In genomic region chr22:46813816-46814597, GRCh38 we compare ENCODE assay signal across 17 cellular contexts. TPM values are rescaled to one million over a fixed set of nuclear protein-coding genes. Genes with fewer than 3 reads are reported as not detected.
DNase-seq lines count a peak whose midpoint lies in the region; ATAC-seq, FAIRE-seq and TF ChIP-seq lines count a peak whose summit lies in the region.
"Had no signal": no experiment of that assay in that cellular context is flagged by ENCODE, and none has a peak within 500 bp of the region (broad histone marks: within the 10 kb centered on the region; RNA-seq: fewer than 3 reads in every experiment).

No MANE protein-coding gene starts in this region.

- peak; percentile 60 for DNase-seq in A172 (ENCODE audit: low spot score)
- DNase-seq in LHCN-M2 (ENCODE audit: low read depth): peak; percentile 24
- peak in 1 of 2 experiments; percentile 39 for DNase-seq in H1 (ENCODE audit: low read depth in 1 of 2, low spot score in 2 of 2)
- DNase-seq in lower lobe of right lung: no peak
- DNase-seq in foreskin melanocyte: no peak
- DNase-seq in SIG-M5 treated with dmso at 0.1 percent for 504 hours (lab: John Stamatoyannopoulos, UW; ENCODE audit: unreplicated experiment): no peak
- no peak for DNase-seq in T-cell
- DNase-seq in T1000 (lab: John Stamatoyannopoulos, UW): no peak
- DNase-seq: activated CD4-positive, alpha-beta T cell treated with anti-CD3 and anti-CD28 coated beads, Interleukin-2, amount 50 U/mL, for 1 hour; DMS 273 treated with DMSO at 0.1 percent for 48 hours; H9; NCI-H2227 treated with DMSO at 0.1 percent for 48 hours had no signal

- no peak overlapping the region for H2AFZ ChIP-seq in H1 (ENCODE audit: low read length)

- H3K79me2 ChIP-seq in H1 (ENCODE audit: control insufficient read depth in 1 of 2, insufficient read depth in 2 of 2, low read length in 2 of 2): peaks cover 0 to 9% of the 10 kb centered on the region in 2 experiments; a peak in 2 of 4 replicates

- H3K4me1 ChIP-seq in H1 (replicated peaks in 1 of 4; ENCODE audit: control insufficient read depth in 3 of 4, insufficient read depth in 4 of 4, low read length in 3 of 4) (peaks cover 0 to 2% (median under 1%) of the 10 kb centered on the region in 4 experiments; a peak in 1 of 7 replicates), lower lobe of right lung (peaks cover 44% of the 10 kb centered on the region)

- H3K36me3 Mint-ChIP-seq in T-cell: peaks cover 58% of the 10 kb centered on the region

- H2BK15ac ChIP-seq in H1 (ENCODE audit: low read length): no peak overlapping the region

- H4K5ac ChIP-seq in H1 (ENCODE audit: insufficient read length, low read depth, low read length): no peak overlapping the region

- no peak overlapping the region for H3K27ac ChIP-seq in H1 (ENCODE audit: low read depth, low read length)
- no peak overlapping the region for H3K27ac ChIP-seq in lower lobe of right lung

- H2AK5ac ChIP-seq in H1 (ENCODE audit: low read depth, low read length): no peak overlapping the region

- ATAC-seq in lower lobe of right lung: peak; percentile 68 to 86
- ATAC-seq in T-cell (replicated peaks in 1 of 4): no peak
- ATAC-seq: left lobe of liver had no signal

- H3K4me2 ChIP-seq in H1 (ENCODE audit: insufficient read depth in 1 of 2, low read depth in 2 of 2, low read length in 2 of 2): no peak overlapping the region

- no peak overlapping the region for H3K27ac Mint-ChIP-seq in T-cell
- H3K27ac Mint-ChIP-seq: activated T-helper 2 cell treated with anti-CD3 and anti-CD28 coated beads, Interferon-gamma antibody, Interleukin-2, Interleukin-4, amounts not matched to agents 10 μg/mL and 5 μg/mL and 100 μg/mL, durations not matched to agents 14 hours and 24 hours and 36 hours had no signal

- no peak overlapping the region for H2BK120ac ChIP-seq in H1 (replicated peaks; ENCODE audit: low read depth, low read length)

- TF ChIP-seq POLR2A in H1 (IDR thresholded peaks at IDR 0.05; ENCODE audit: control extremely low read depth in 1 of 2, low read depth in 2 of 2, low read length in 2 of 2): no peak

- no peaks in the 10 kb centered on the region for H3K27me3 ChIP-seq in H1 (replicated peaks in 1 of 4; ENCODE audit: control insufficient read depth in 3 of 4, extremely low read depth in 1 of 4, insufficient read depth in 3 of 4, low read length in 3 of 4)
- no peaks in the 10 kb centered on the region for H3K27me3 ChIP-seq in lower lobe of right lung (ENCODE audit: low read depth)

- peaks cover 45 to 59% (median 55%) of the 10 kb centered on the region in 3 donors for H3K4me1 Mint-ChIP-seq in T-cell

- no peaks in the 10 kb centered on the region for H3K27me3 Mint-ChIP-seq in T-cell

- no peak for TF ChIP-seq CTCF in H1 (IDR thresholded peaks at IDR 0.05; ENCODE audit: control extremely low read depth in 1 of 3, insufficient read depth in 1 of 3, low read depth in 1 of 3, low read length in 3 of 3)
- TF ChIP-seq CTCF in lower lobe of right lung (IDR thresholded peaks at IDR 0.05): no peak

- H3K23ac ChIP-seq in H1 (ENCODE audit: insufficient read length): no peak overlapping the region

- peaks cover 0 to 3% (median 3%) of the 10 kb centered on the region in 3 donors for H3K9me3 Mint-ChIP-seq in T-cell
- H3K9me3 Mint-ChIP-seq: activated T-helper 2 cell treated with anti-CD3 and anti-CD28 coated beads, Interferon-gamma antibody, Interleukin-2, Interleukin-4, amounts not matched to agents 10 μg/mL and 5 μg/mL and 100 μg/mL, durations not matched to agents 14 hours and 24 hours and 36 hours; H9 had no signal

- H3K36me3 ChIP-seq in H1 (ENCODE audit: control insufficient read depth in 2 of 4, insufficient read depth in 4 of 4, low read length in 3 of 4) (no peaks in the 10 kb centered on the region; a peak in 1 of 8 replicates), lower lobe of right lung (peaks cover 7% of the 10 kb centered on the region)

- H2BK5ac ChIP-seq in H1 (ENCODE audit: low read depth, low read length): no peak overlapping the region

- no peak overlapping the region for H3K4me3 Mint-ChIP-seq in T-cell
- H3K4me3 Mint-ChIP-seq: H9 had no signal

- 83% methylated on average over 9 of the region's 9 CpGs; no CpG with 5 or more reads in 1 of the 2 experiments for whole genome bisulfite sequencing in H1 (ENCODE audit: extremely low coverage in 1 of 2, insufficient coverage in 1 of 2, insufficient read length in 1 of 2, insufficient replicate concordance in 2 of 2, low coverage in 1 of 2, low lambda C conversion rate in 2 of 2, missing lambda C conversion rate in 1 of 2), 2 experiments

- H3K4ac ChIP-seq in H1 (replicated peaks; ENCODE audit: insufficient read length, low read depth, low read length): no peak overlapping the region

- peak overlapping the region; percentile 57; the same call in 1 of the 2 replicates for H4K8ac ChIP-seq in H1 (ENCODE audit: extremely low read depth, insufficient read depth, low read length)

- H3K4me3 ChIP-seq in H1 (ENCODE audit: extremely low read depth in 1 of 4, insufficient read depth in 2 of 4, low read depth in 3 of 4, low read length in 4 of 4): no peak overlapping the region
- H3K4me3 ChIP-seq in lower lobe of right lung: no peak overlapping the region

- no peak overlapping the region for H2BK12ac ChIP-seq in H1 (ENCODE audit: low read depth, low read length)

- no peak overlapping the region for H3K56ac ChIP-seq in H1 (replicated peaks; ENCODE audit: insufficient read length, low read depth, low read length)

- peaks cover 6% of the 10 kb centered on the region for H3K79me1 ChIP-seq in H1 (ENCODE audit: low read depth, low read length)

- FAIRE-seq in H1 (lab: Jason Lieb, UNC): no peak
- FAIRE-seq: A204.1, frontal cortex, GM12891 had no signal

- no peak for TF ChIP-seq RAD21 in H1 (IDR thresholded peaks at IDR 0.05 in 1 of 2, conservative IDR thresholded peaks at IDR 0.05 in 1 of 2; ENCODE audit: low read depth in 2 of 2, low read length in 2 of 2)

- H3K9me3 ChIP-seq in H1 (ENCODE audit: insufficient read depth in 2 of 2, low read depth in 1 of 2, low read length in 1 of 2) (no peaks in the 10 kb centered on the region), lower lobe of right lung (no peaks in the 10 kb centered on the region)

- no peak overlapping the region for H3K18ac ChIP-seq in H1 (ENCODE audit: extremely low read depth, low read length)

- H3K23me2 ChIP-seq in H1 (ENCODE audit: low read depth, low read length): no peaks in the 10 kb centered on the region

- H4K20me1 ChIP-seq in H1 (replicated peaks in 1 of 2; ENCODE audit: control insufficient read depth in 1 of 2, insufficient read depth in 2 of 2, low read length in 2 of 2): peaks cover 8 to 11% of the 10 kb centered on the region in 2 experiments

- H2BK20ac ChIP-seq in H1 (ENCODE audit: low read length): no peak overlapping the region

- POLR2A ChIA-PET in H1 (lab: Charles Lee; ENCODE audit: partially characterized antibody) (no interaction called here), T-cell (lab: Charles Lee) (interaction anchor here in 1 of 2 donors (0.6 kb wide), 1 partner anchor 23 kb away, joined by 3 read pairs; no protein-coding TSS in a partner anchor)

- no peak overlapping the region for H3K14ac ChIP-seq in H1 (ENCODE audit: insufficient read length)

- intact Hi-C loops in lower lobe of right lung (cut with DNase I): no loop called here

- H4K91ac ChIP-seq in H1 (replicated peaks; ENCODE audit: insufficient read length, low read length): no peak overlapping the region

- CTCF ChIA-PET in H1 (lab: Charles Lee; ENCODE audit: partially characterized antibody): interaction anchor here (1.4 to 4.2 kb wide), 3 partner anchors 11 to 15 kb away, joined by 3 to 32 read pairs (median 6); no protein-coding TSS in a partner anchor
- CTCF ChIA-PET in T-cell (lab: Charles Lee): no interaction called here

- no peak overlapping the region for H3K9ac ChIP-seq in H1 (replicated peaks in 1 of 4; ENCODE audit: extremely low read depth in 1 of 4, low read depth in 3 of 4, low read length in 3 of 4)

- no peak for TF ChIP-seq EP300 in H1 (IDR thresholded peaks at IDR 0.05; ENCODE audit: borderline replicate concordance in 1 of 2, low read depth in 2 of 2, low read length in 2 of 2)

TF ChIP-seq in H1, 55 proteins besides CTCF, POLR2A, EP300 and RAD21:
- TF ChIP-seq TEAD4 (IDR thresholded peaks at IDR 0.05; ENCODE audit: low read depth, low read length) (0 out of 2 replicates have a peak, but pooled peaks have one; percentile 46), ZNF274 (IDR thresholded peaks at IDR 0.05; ENCODE audit: borderline replicate concordance, extremely low read depth, low read length) (no peak)

RNA-seq across cellular contexts. Expression of gene TBC1D22A, which starts 51.6 kb away (rescaled TPM):
- 7.3 and 7.9 TPM in 2 replicates for total RNA-seq in A172 (2014; rRNA removed; shearing (Covaris generic))
- total RNA-seq in LHCN-M2 (2014; rRNA removed) (13.1 and 14.0 TPM in 2 replicates), lower lobe of right lung (34.1 TPM), T-cell (10 to 100 TPM; 38.3 to 67.8 (median 57.7) TPM)
- polyA plus RNA-seq in LHCN-M2 (2012): 19.0 TPM
- 18.4 and 19.0 TPM in 2 replicates for total RNA-seq in H1 (2021; fragmentation: NEBNext Ultra II Directional; extraction: Animal tissue kit (Norgen Biotek cat#: 25700))
- 11.9 and 14.0 TPM in 2 replicates for polyA plus RNA-seq in H1 (2011; rRNA removed)
- 11.3 TPM for polyA plus RNA-seq in H1 (2011; cell fraction: cytosol; rRNA removed)
- 11.6 TPM for polyA plus RNA-seq in H1 (2011; cell fraction: nucleus; rRNA removed)
- 11.4 to 14.8 TPM (median 13.5 TPM) in 4 replicates for polyA plus RNA-seq in H1 (2012, experiment 1 of 2)
- 14.1 TPM for polyA plus RNA-seq in H1 (2012, experiment 2 of 2)
- 9.6 TPM for polyA plus RNA-seq in H1 (2013, experiment 1 of 2)
- polyA plus RNA-seq in H1 (2013, experiment 2 of 2): 9.5 TPM
- 10.9 and 12.5 TPM in 2 replicates for polyA minus RNA-seq in H1 (2011; rRNA and poly(A)+ RNA removed)
- polyA minus RNA-seq in H1 (2011; cell fraction: cytosol; rRNA and poly(A)+ RNA removed): 11.4 TPM
- polyA minus RNA-seq in H1 (2011; cell fraction: nucleus; rRNA and poly(A)+ RNA removed): 19.0 TPM

Comparison
In these comparisons a context has a peak if more than half of its experiments do, and no peak if none do; other contexts are left out.
1. DNase-seq: peak in A172 (single experiment) and LHCN-M2 (single experiment); none in lower lobe of right lung (single experiment), foreskin melanocyte (single experiment), SIG-M5 treated with dmso at 0.1 percent for 504 hours (single experiment), T-cell (0 of 34) and T1000 (single experiment).
2. ATAC-seq: peak in lower lobe of right lung (2 of 2); none in T-cell (0 of 4).